Comparison of ENCODE assay signal across 16 cellular contexts in genomic region chr6:133774356-133774755, GRCh38.
DNase-seq lines count a peak whose midpoint lies in the region; ATAC-seq, FAIRE-seq and TF ChIP-seq lines count a peak whose summit lies in the region.
"Had no signal": no experiment of that assay in that cellular context is flagged by ENCODE, and none has a peak within 500 bp of the region (broad histone marks: within the 10 kb centered on the region; RNA-seq: fewer than 3 reads in every experiment).

No MANE protein-coding gene starts in this region.

- H3K4me3 ChIP-seq in epithelial cell of esophagus (ENCODE audit: low read length), result no peak overlapping the region
- H3K4me3 ChIP-seq: transverse colon had no signal

- peak; percentile 34 for FAIRE-seq in RCC 7860 (lab: Jason Lieb, UNC)
- FAIRE-seq: small intestine, TTC549 had no signal

- H3K27me3 Mint-ChIP-seq in natural killer cell treated with Interleukin-12 subunit alpha and Interleukin-12 subunit beta and Interleukin-15 and Interleukin-18, amount 100 ng/mL, for 72 hours, result peaks cover 0 to 12% of the 10 kb centered on the region in 2 donors
- peaks cover 0 to 3% of the 10 kb centered on the region in 2 donors for H3K27me3 Mint-ChIP-seq in natural killer cell (ENCODE audit: low read depth in 2 of 2)
- H3K27me3 Mint-ChIP-seq in T-helper 2 cell treated with Interferon-gamma antibody and Interleukin-4, amounts not matched to agents 5 μg/mL and 100 μg/mL, for 36 hours (ENCODE audit: low read depth), result peaks cover 6% of the 10 kb centered on the region

- peaks cover 22% of the 10 kb centered on the region for H3K9me3 Mint-ChIP-seq in natural killer cell treated with Interleukin-12 subunit alpha and Interleukin-12 subunit beta and Interleukin-15 and Interleukin-18, amount 100 ng/mL, for 72 hours
- H3K9me3 Mint-ChIP-seq in natural killer cell, result peaks cover 2 to 4% of the 10 kb centered on the region in 2 donors
- peaks cover 6% of the 10 kb centered on the region for H3K9me3 Mint-ChIP-seq in stimulated activated effector memory CD8-positive, alpha-beta T cell treated with anti-CD3 and anti-CD28 coated beads, Interleukin-12 subunit alpha, Interleukin-12 subunit beta, amount 100 ng/mL, for 72 hours
- H3K9me3 Mint-ChIP-seq in T-helper 2 cell treated with Interferon-gamma antibody and Interleukin-4, amounts not matched to agents 5 μg/mL and 100 μg/mL, for 36 hours, result peaks cover 7% of the 10 kb centered on the region
- H3K9me3 Mint-ChIP-seq: nephron progenitor cell had no signal

- intact Hi-C loops in natural killer cell (cut with micrococcal nuclease), result no loop called here

- H3K36me3 Mint-ChIP-seq in natural killer cell treated with Interleukin-12 subunit alpha and Interleukin-12 subunit beta and Interleukin-15 and Interleukin-18, amount 100 ng/mL, for 72 hours, result peaks cover 6% of the 10 kb centered on the region
- H3K36me3 Mint-ChIP-seq in natural killer cell, result no peaks in the 10 kb centered on the region
- no peaks in the 10 kb centered on the region for H3K36me3 Mint-ChIP-seq in stimulated activated effector memory CD8-positive, alpha-beta T cell treated with anti-CD3 and anti-CD28 coated beads, Interleukin-12 subunit alpha, Interleukin-12 subunit beta, amount 100 ng/mL, for 72 hours
- H3K36me3 Mint-ChIP-seq in T-helper 2 cell treated with Interferon-gamma antibody and Interleukin-4, amounts not matched to agents 5 μg/mL and 100 μg/mL, for 36 hours (ENCODE audit: low read depth), result no peaks in the 10 kb centered on the region
- H3K36me3 Mint-ChIP-seq: immature natural killer cell had no signal

- peak in 1 of 2 donors; percentile 65 for ATAC-seq in natural killer cell treated with Interleukin-12 subunit alpha and Interleukin-12 subunit beta and Interleukin-15 and Interleukin-18, amount 100 ng/mL, for 72 hours
- ATAC-seq in natural killer cell, result no peak
- peak; percentile 68 for ATAC-seq in stimulated activated effector memory CD8-positive, alpha-beta T cell treated with anti-CD3 and anti-CD28 coated beads, Interleukin-12 subunit alpha, Interleukin-12 subunit beta, amount 100 ng/mL, for 72 hours

- peak overlapping the region in 1 of 2 donors; percentile 48 for H3K27ac Mint-ChIP-seq in natural killer cell treated with Interleukin-12 subunit alpha and Interleukin-12 subunit beta and Interleukin-15 and Interleukin-18, amount 100 ng/mL, for 72 hours
- H3K27ac Mint-ChIP-seq in natural killer cell, result no peak overlapping the region
- no peak overlapping the region for H3K27ac Mint-ChIP-seq in stimulated activated effector memory CD8-positive, alpha-beta T cell treated with anti-CD3 and anti-CD28 coated beads, Interleukin-12 subunit alpha, Interleukin-12 subunit beta, amount 100 ng/mL, for 72 hours
- no peak overlapping the region for H3K27ac Mint-ChIP-seq in T-helper 2 cell treated with Interferon-gamma antibody and Interleukin-4, amounts not matched to agents 5 μg/mL and 100 μg/mL, for 36 hours
- H3K27ac Mint-ChIP-seq: immature natural killer cell, nephron progenitor cell had no signal

- H3K4me3 Mint-ChIP-seq in natural killer cell treated with Interleukin-12 subunit alpha and Interleukin-12 subunit beta and Interleukin-15 and Interleukin-18, amount 100 ng/mL, for 72 hours, result peak overlapping the region; percentile 20
- no peak overlapping the region for H3K4me3 Mint-ChIP-seq in natural killer cell
- H3K4me3 Mint-ChIP-seq in stimulated activated effector memory CD8-positive, alpha-beta T cell treated with anti-CD3 and anti-CD28 coated beads, Interleukin-12 subunit alpha, Interleukin-12 subunit beta, amount 100 ng/mL, for 72 hours, result no peak overlapping the region
- no peak overlapping the region for H3K4me3 Mint-ChIP-seq in T-helper 2 cell treated with Interferon-gamma antibody and Interleukin-4, amounts not matched to agents 5 μg/mL and 100 μg/mL, for 36 hours
- H3K4me3 Mint-ChIP-seq: immature natural killer cell, nephron progenitor cell had no signal

- no peak for DNase-seq in natural killer cell treated with Interleukin-12 subunit alpha and Interleukin-12 subunit beta and Interleukin-15 and Interleukin-18, amount 100 ng/mL, for 72 hours (ENCODE audit: low spot score)
- DNase-seq in natural killer cell (no peak), RCC 7860 (ENCODE audit: low spot score) (peak; percentile 58), epithelial cell of esophagus (ENCODE audit: low read depth) (peak; percentile 72), COR-L47 (lab: John Stamatoyannopoulos, UW) (no peak), NCI-H526 (lab: John Stamatoyannopoulos, UW) (no peak)
- no peak for DNase-seq in stimulated activated effector memory CD8-positive, alpha-beta T cell treated with anti-CD3 and anti-CD28 coated beads, Interleukin-12 subunit alpha, Interleukin-12 subunit beta, amount 100 ng/mL, for 72 hours (ENCODE audit: low spot score in 2 of 2)
- no peak for DNase-seq in T-helper 2 cell treated with Interferon-gamma antibody and Interleukin-4, amounts not matched to agents 5 μg/mL and 100 μg/mL, for 36 hours (ENCODE audit: low spot score)
- DNase-seq: erythroblast, GDM1, immature natural killer cell, NCI-H2029 treated with DMSO at 0.1 percent for 48 hours, nephron progenitor cell, small intestine, transverse colon had no signal

- H3K4me1 Mint-ChIP-seq in natural killer cell treated with Interleukin-12 subunit alpha and Interleukin-12 subunit beta and Interleukin-15 and Interleukin-18, amount 100 ng/mL, for 72 hours (ENCODE audit: low read depth in 2 of 2), result peaks cover 0 to 9% of the 10 kb centered on the region in 2 donors
- H3K4me1 Mint-ChIP-seq in natural killer cell, result no peaks in the 10 kb centered on the region
- no peaks in the 10 kb centered on the region for H3K4me1 Mint-ChIP-seq in stimulated activated effector memory CD8-positive, alpha-beta T cell treated with anti-CD3 and anti-CD28 coated beads, Interleukin-12 subunit alpha, Interleukin-12 subunit beta, amount 100 ng/mL, for 72 hours
- peaks cover 5% of the 10 kb centered on the region for H3K4me1 Mint-ChIP-seq in T-helper 2 cell treated with Interferon-gamma antibody and Interleukin-4, amounts not matched to agents 5 μg/mL and 100 μg/mL, for 36 hours (ENCODE audit: low read depth)
- H3K4me1 Mint-ChIP-seq: immature natural killer cell had no signal

- no peak for TF ChIP-seq CTCF in natural killer cell (IDR thresholded peaks at IDR 0.05)
- TF ChIP-seq CTCF in epithelial cell of esophagus (IDR thresholded peaks at IDR 0.05; ENCODE audit: insufficient read depth, low read depth, low read length, missing control alignments), result no peak

Comparison
In these comparisons a context has a peak if more than half of its experiments do, and no peak if none do; other contexts are left out.
1. DNase-seq: peak in RCC 7860 (single experiment) and epithelial cell of esophagus (single experiment); none in natural killer cell treated with Interleukin-12 subunit alpha and Interleukin-12 subunit beta and Interleukin-15 and Interleukin-18, amount 100 ng/mL, for 72 hours (single experiment), natural killer cell (single experiment), stimulated activated effector memory CD8-positive, alpha-beta T cell treated with anti-CD3 and anti-CD28 coated beads, Interleukin-12 subunit alpha, Interleukin-12 subunit beta, amount 100 ng/mL, for 72 hours (0 of 2), COR-L47 (single experiment), T-helper 2 cell treated with Interferon-gamma antibody and Interleukin-4, amounts not matched to agents 5 μg/mL and 100 μg/mL, for 36 hours (single experiment) and NCI-H526 (0 of 2).